ENCODE assay signal across 25 cellular contexts in genomic region chr3:144816366-144816765, GRCh38.
"Had no signal": no experiment of that assay in that cellular context is flagged by ENCODE, and none has a peak within 500 bp of the region (broad histone marks: within the 10 kb centered on the region; RNA-seq: fewer than 3 reads in every experiment).

No MANE protein-coding gene starts in this region.

- FAIRE-seq: K562, RCC 7860 had no signal

- H3K27ac ChIP-seq: brain microvascular endothelial cell, cardiac muscle cell, SJSA1 had no signal

- H3K36me3 ChIP-seq: brain microvascular endothelial cell, cardiac muscle cell, SJSA1 had no signal

- ATAC-seq: activated CD8-positive, alpha-beta T cell treated with anti-CD3 and anti-CD28 coated beads, Interleukin-2, amount 10 ng/mL, durations not matched to agents 7 days and 5 days; activated naive CD4-positive, alpha-beta T cell treated with anti-CD3 and anti-CD28 coated beads, Interleukin-2, amount 50 U/mL, for 72 hours; activated naive CD8-positive, alpha-beta T cell treated with anti-CD3 and anti-CD28 coated beads, Interleukin-2, amount 50 U/mL, for 24 hours; K562; T-helper 17 cell; WTC11 had no signal

- H3K9me3 ChIP-seq: SJSA1 had no signal

- H3K4me3 ChIP-seq: cardiac muscle cell, K562, SJSA1 had no signal

- DNase-seq: activated CD4-positive, alpha-beta T cell treated with anti-CD3 and anti-CD28 coated beads for 48 hours; activated CD4-positive, alpha-beta T cell treated with anti-CD3 and anti-CD28 coated beads, Interleukin-2, amount 50 U/mL, for 4 hours; activated CD4-positive, CD25-positive, alpha-beta regulatory T cell treated with anti-CD3 and anti-CD28 coated beads, Interleukin-2, amount 50 U/mL, for 72 hours; activated CD8-positive, alpha-beta memory T cell treated with anti-CD3 and anti-CD28 coated beads, Interleukin-2, amount 50 U/mL, for 48 hours; activated CD8-positive, alpha-beta T cell treated with anti-CD3 and anti-CD28 coated beads, Interleukin-2, amount 10 ng/mL, durations not matched to agents 7 days and 5 days; activated effector memory CD4-positive, alpha-beta T cell treated with Interleukin-2 at 50 U/mL for 16 hours; activated naive CD4-positive, alpha-beta T cell; activated naive CD8-positive, alpha-beta T cell treated with anti-CD3 and anti-CD28 coated beads, Interleukin-2, amount 50 U/mL, for 24 hours; activated T-cell treated with anti-CD3 and anti-CD28 coated beads, Interleukin-2, amount 50 U/mL, for 1 hour; brain microvascular endothelial cell; Karpas-422; NCI-H2029; NCI-H2107; NCI-H2171 treated with DMSO at 0.1 percent for 48 hours; NCI-H226; NCI-H526 treated with DMSO at 0.1 percent for 48 hours; SHP77; T-helper 17 cell; T-helper 9 cell had no signal
